In the genomic region with DNA sequence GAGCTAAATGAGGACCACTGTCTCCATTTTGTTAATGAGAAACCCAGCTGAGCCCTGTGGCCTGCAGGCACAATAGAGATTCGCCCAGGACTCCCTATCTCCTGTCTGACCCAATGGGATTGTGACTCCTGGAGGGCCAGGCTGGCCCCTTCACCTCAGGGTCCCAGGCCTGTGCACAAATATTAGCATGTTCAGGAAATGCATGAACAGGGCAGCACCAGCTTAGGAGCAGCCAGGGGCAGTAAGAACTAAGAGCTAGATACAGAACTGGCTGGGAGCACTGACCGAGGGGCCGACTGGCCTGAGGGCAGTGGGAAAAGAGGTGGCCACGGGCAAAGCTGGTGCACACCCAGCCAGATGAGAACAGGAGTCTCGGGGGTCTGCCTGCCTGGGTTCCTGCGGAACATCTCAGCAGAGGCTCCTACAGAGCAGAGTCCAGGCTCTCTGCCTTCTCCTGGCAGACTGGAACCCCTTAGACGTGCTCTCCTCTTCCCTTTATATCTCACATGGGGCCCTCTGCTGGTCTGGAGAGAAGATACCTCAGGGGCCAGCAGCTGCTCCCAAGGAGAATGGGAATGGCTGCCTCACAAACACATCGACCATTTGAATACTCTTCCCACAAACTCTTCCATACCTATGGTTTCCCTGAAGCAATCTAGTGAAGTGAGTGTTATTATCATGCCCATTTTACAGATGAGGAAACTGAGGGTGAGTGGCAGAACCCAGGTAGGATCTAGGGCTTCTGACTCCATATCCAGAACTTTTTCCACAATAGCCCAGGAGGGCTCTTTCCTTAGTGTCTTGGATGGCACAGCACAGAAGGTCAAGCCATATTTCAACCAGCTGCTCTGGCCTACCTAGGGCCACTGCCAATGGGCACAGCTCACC, we compare ENCODE assay signal across 13 cellular contexts.
A peak's percentile ranks its signal among the peaks of the same experiment; 100 is the strongest.
DNase-seq lines count a peak whose midpoint lies in the region; ATAC-seq and TF ChIP-seq lines count a peak whose summit lies in the region.
"Had no signal": no experiment of that assay in that cellular context is flagged by ENCODE, and none has a peak within 500 bp of the region (broad histone marks: within the 10 kb centered on the region; RNA-seq: fewer than 3 reads in every experiment).

No MANE protein-coding gene starts in this region.

- no peaks in the 10 kb centered on the region for H3K4me1 ChIP-seq in CD8-positive, alpha-beta T cell (ENCODE audit: insufficient read depth, low read length)
- H3K4me1 ChIP-seq: adrenal gland, transverse colon had no signal

- ATAC-seq in esophagus mucosa (peak; percentile 14), GM21526 (IDR thresholded peaks at IDR 0.05; ENCODE audit: low FRiP score, unreplicated experiment) (no peak), omental fat pad (ENCODE audit: low FRiP score) (no peak)
- no peak for ATAC-seq in CD8-positive, alpha-beta T cell
- ATAC-seq: right cardiac atrium, T-helper 17 cell had no signal

- H3K27ac Mint-ChIP-seq in CD8-positive, alpha-beta T cell = no peak overlapping the region
- H3K27ac Mint-ChIP-seq: T-helper 17 cell had no signal

- no peaks in the 10 kb centered on the region for H3K9me3 ChIP-seq in AG04450 (ENCODE audit: control insufficient read depth, insufficient read depth, low read length)
- no peaks in the 10 kb centered on the region for H3K9me3 ChIP-seq in CD8-positive, alpha-beta T cell (ENCODE audit: low read length)
- H3K9me3 ChIP-seq: adrenal gland, transverse colon had no signal

- H3K4me1 Mint-ChIP-seq in CD8-positive, alpha-beta T cell (ENCODE audit: low read depth) = no peaks in the 10 kb centered on the region

- no peak overlapping the region for H3K4me3 ChIP-seq in AG04450 (ENCODE audit: low read depth, low read length)
- no peak overlapping the region for H3K4me3 ChIP-seq in CD8-positive, alpha-beta T cell (ENCODE audit: low read depth, low read length)
- H3K4me3 ChIP-seq: adrenal gland, transverse colon had no signal

- TF ChIP-seq CTCF in AG04450 (IDR thresholded peaks at IDR 0.05; ENCODE audit: low read depth, low read length) (0 out of 2 replicates have a peak, but pooled peaks have one; percentile 7), omental fat pad (IDR thresholded peaks at IDR 0.05) (no peak)
- no peak for TF ChIP-seq CTCF in CD8-positive, alpha-beta T cell (IDR thresholded peaks at IDR 0.05)

- peaks cover 49% of the 10 kb centered on the region for H3K27me3 ChIP-seq in AG04450 (ENCODE audit: control insufficient read depth, insufficient read depth, low read length)
- no peaks in the 10 kb centered on the region for H3K27me3 ChIP-seq in CD8-positive, alpha-beta T cell (ENCODE audit: insufficient read depth, low read length)

- H3K9me3 Mint-ChIP-seq in CD8-positive, alpha-beta T cell = no peaks in the 10 kb centered on the region
- H3K9me3 Mint-ChIP-seq: IgD-negative memory B cell had no signal

- H3K36me3 ChIP-seq in CD8-positive, alpha-beta T cell (ENCODE audit: insufficient read depth, low read length) = no peaks in the 10 kb centered on the region
- H3K36me3 ChIP-seq: adrenal gland, transverse colon had no signal

- H3K27ac ChIP-seq in AG04450 (ENCODE audit: low read depth, low read length) = no peak overlapping the region
- H3K27ac ChIP-seq in CD8-positive, alpha-beta T cell (ENCODE audit: low read depth, low read length) = no peak overlapping the region
- H3K27ac ChIP-seq: adrenal gland, transverse colon had no signal

- intact Hi-C loops in CD8-positive, alpha-beta T cell (cut with DNase I, micrococcal nuclease) = no loop called here

- CTCF ChIA-PET in AG04450 (lab: Charles Lee) = interaction anchor here (2.4 kb wide), 1 partner anchor 22 kb away, joined by 8 read pairs; no protein-coding TSS in a partner anchor
- CTCF ChIA-PET in CD8-positive, alpha-beta T cell (lab: Charles Lee) = interaction anchor here (1.0 to 3.9 kb wide), 2 partner anchors 22 to 52 kb away, joined by 3 to 12 read pairs; no protein-coding TSS in a partner anchor

- no peak overlapping the region for H3K4me3 Mint-ChIP-seq in CD8-positive, alpha-beta T cell
- H3K4me3 Mint-ChIP-seq: IgD-negative memory B cell, T-helper 17 cell had no signal

- no peaks in the 10 kb centered on the region for H3K36me3 Mint-ChIP-seq in CD8-positive, alpha-beta T cell

- peaks cover 47% of the 10 kb centered on the region for H3K27me3 Mint-ChIP-seq in CD8-positive, alpha-beta T cell (ENCODE audit: low read depth)

- no peak for DNase-seq in AG04450 (ENCODE audit: low read depth, low spot score)
- peak; percentile 37 for DNase-seq in ELF-1 (ENCODE audit: low read depth, low spot score)
- DNase-seq in NCI-H510A treated with DMSO at 0.1 percent for 48 hours (lab: John Stamatoyannopoulos, UW) = peak; percentile 32
- DNase-seq in CD8-positive, alpha-beta T cell = no peak
- no peak for DNase-seq in SK-N-DZ (ENCODE audit: low spot score)
- no peak for DNase-seq in omental fat pad (ENCODE audit: low spot score)
- DNase-seq: adrenal gland, T-helper 17 cell, transverse colon had no signal

- POLR2A ChIA-PET in AG04450 (lab: Yijun Ruan, JAX) = no interaction called here
- POLR2A ChIA-PET in CD8-positive, alpha-beta T cell (lab: Charles Lee) = no interaction called here

Comparison
In these comparisons a context has a peak if more than half of its experiments do, and no peak if none do; other contexts are left out.
1. DNase-seq: peak in ELF-1 (single experiment) and NCI-H510A treated with DMSO at 0.1 percent for 48 hours (single experiment); none in AG04450 (single experiment), CD8-positive, alpha-beta T cell (0 of 7), SK-N-DZ (single experiment) and omental fat pad (single experiment).